In the genomic region with DNA sequence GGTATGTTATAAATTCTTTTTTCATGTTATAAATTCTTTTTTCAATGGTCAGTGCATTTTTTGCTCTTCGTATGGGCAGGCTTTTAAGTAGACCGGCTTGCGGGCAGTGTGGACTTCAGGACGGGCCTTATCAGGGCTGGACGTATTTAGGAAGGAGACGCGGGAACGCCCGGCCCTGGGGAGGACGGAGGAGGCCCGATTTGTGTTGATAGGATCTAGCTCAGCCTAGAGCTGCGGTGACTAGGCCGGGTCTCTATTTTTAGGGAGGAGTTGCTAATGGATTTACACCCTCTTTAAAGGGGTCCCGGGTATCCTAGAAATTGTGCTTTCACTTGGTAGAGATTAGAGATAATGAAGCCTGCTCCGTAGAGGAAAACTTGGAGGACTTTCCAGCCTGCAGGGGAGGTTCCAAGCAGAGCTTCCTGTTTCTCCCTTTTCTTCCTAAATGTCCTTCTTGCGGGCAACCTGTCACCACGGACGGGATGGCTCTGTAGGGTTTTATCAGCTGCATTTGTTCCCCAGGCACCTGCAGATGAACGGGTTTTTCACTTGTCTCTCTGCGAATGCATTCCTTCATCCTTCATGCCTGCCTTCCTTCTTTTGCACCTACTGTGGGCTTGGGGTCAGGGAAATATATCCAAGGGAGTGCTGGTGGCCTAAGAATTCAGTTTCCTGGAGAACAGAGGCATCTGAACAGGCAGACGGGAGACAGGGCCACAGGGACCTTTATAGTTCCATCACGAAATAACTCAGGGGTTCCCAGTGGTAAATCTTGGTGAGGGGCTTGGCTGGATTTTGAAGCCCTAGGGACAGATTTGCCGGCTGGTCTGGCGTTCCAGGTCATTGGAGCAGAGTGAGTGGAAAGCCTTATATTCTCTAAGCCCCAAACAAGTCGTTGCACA, we compare ENCODE assay signal across 10 cellular contexts. TPM values are rescaled to one million over a fixed set of nuclear protein-coding genes. Genes with fewer than 3 reads are reported as not detected.
DNase-seq lines count a peak whose midpoint lies in the region; ATAC-seq, FAIRE-seq and TF ChIP-seq lines count a peak whose summit lies in the region.
"Had no signal": no experiment of that assay in that cellular context is flagged by ENCODE, and none has a peak within 500 bp of the region (broad histone marks: within the 10 kb centered on the region; RNA-seq: fewer than 3 reads in every experiment).

No MANE protein-coding gene starts in this region.

- POLR2A ChIA-PET in SK-N-SH (lab: Yijun Ruan, JAX) = no interaction called here

- peaks cover 2% of the 10 kb centered on the region for H3K9me3 Mint-ChIP-seq in activated naive CD8-positive, alpha-beta T cell treated with anti-CD3 and anti-CD28 coated beads for 36 hours
- H3K9me3 Mint-ChIP-seq in stimulated activated effector memory CD8-positive, alpha-beta T cell treated with anti-CD3 and anti-CD28 coated beads, Interleukin-12 subunit alpha, Interleukin-12 subunit beta, amount 100 ng/mL, for 72 hours = no peaks in the 10 kb centered on the region

- TF ChIP-seq CTCF in SK-N-SH (IDR thresholded peaks at IDR 0.05) = no peak
- no peak for TF ChIP-seq CTCF in D721Med (IDR thresholded peaks at IDR 0.05; ENCODE audit: insufficient read depth, missing control alignments)

- 32% methylated on average over 25 of the region's 25 CpGs for WGBS in SK-N-SH (ENCODE audit: low lambda C conversion rate)
- WGBS in iPS DF 6.9 (ENCODE audit: insufficient coverage, insufficient read length) = no CpG with 5 or more reads among the region's 25 CpGs

- H3K4me1 Mint-ChIP-seq in activated naive CD8-positive, alpha-beta T cell treated with anti-CD3 and anti-CD28 coated beads for 36 hours = peaks cover 49% of the 10 kb centered on the region
- peaks cover 54% of the 10 kb centered on the region for H3K4me1 Mint-ChIP-seq in stimulated activated effector memory CD8-positive, alpha-beta T cell treated with anti-CD3 and anti-CD28 coated beads, Interleukin-12 subunit alpha, Interleukin-12 subunit beta, amount 100 ng/mL, for 72 hours

- H3K4me2 ChIP-seq in SK-N-SH = peak overlapping the region; percentile 78

- CTCF ChIA-PET in SK-N-SH (lab: Yijun Ruan, JAX) = no interaction called here

- no peaks in the 10 kb centered on the region for H3K9me2 ChIP-seq in SK-N-SH

- peaks cover 14% of the 10 kb centered on the region for H3F3A ChIP-seq in SK-N-SH (replicated peaks; ENCODE audit: insufficient read depth)

- peak overlapping the region; percentile 60 to 73 for H3K4me3 ChIP-seq in SK-N-SH (ENCODE audit: low read depth in 2 of 2, low read length in 1 of 2)
- peak overlapping the region; percentile 97; the same call in 1 of the 2 replicates for H3K4me3 ChIP-seq in iPS DF 6.9 (ENCODE audit: low read length)

- peak overlapping the region; percentile 87 for H3K9ac ChIP-seq in SK-N-SH

- TF ChIP-seq EP300 in SK-N-SH (IDR thresholded peaks at IDR 0.05; ENCODE audit: borderline replicate concordance in 1 of 2, low read depth in 1 of 2, low read length in 1 of 2) = no peak

- ATAC-seq in SK-N-SH treated with all-trans-retinoic acid at 6 μM for 48 hours = no peak
- ATAC-seq in stimulated activated effector memory CD8-positive, alpha-beta T cell treated with anti-CD3 and anti-CD28 coated beads, Interleukin-12 subunit alpha, Interleukin-12 subunit beta, amount 100 ng/mL, for 72 hours = no peak
- no peak for ATAC-seq in GM19328 (IDR thresholded peaks at IDR 0.05; ENCODE audit: unreplicated experiment)

- H3K27ac Mint-ChIP-seq in activated naive CD8-positive, alpha-beta T cell treated with anti-CD3 and anti-CD28 coated beads for 36 hours = peak overlapping the region; percentile 93
- peak overlapping the region; percentile 98 for H3K27ac Mint-ChIP-seq in stimulated activated effector memory CD8-positive, alpha-beta T cell treated with anti-CD3 and anti-CD28 coated beads, Interleukin-12 subunit alpha, Interleukin-12 subunit beta, amount 100 ng/mL, for 72 hours

- H3K9me3 ChIP-seq in SK-N-SH (no peaks in the 10 kb centered on the region), iPS DF 6.9 (ENCODE audit: control insufficient read depth, insufficient read depth, low read length) (no peaks in the 10 kb centered on the region)
- H3K9me3 ChIP-seq: adrenal gland had no signal

- no peaks in the 10 kb centered on the region for H3K27me3 Mint-ChIP-seq in activated naive CD8-positive, alpha-beta T cell treated with anti-CD3 and anti-CD28 coated beads for 36 hours

- H3K36me3 Mint-ChIP-seq in activated naive CD8-positive, alpha-beta T cell treated with anti-CD3 and anti-CD28 coated beads for 36 hours = peaks cover 36% of the 10 kb centered on the region
- peaks cover 60% of the 10 kb centered on the region for H3K36me3 Mint-ChIP-seq in stimulated activated effector memory CD8-positive, alpha-beta T cell treated with anti-CD3 and anti-CD28 coated beads, Interleukin-12 subunit alpha, Interleukin-12 subunit beta, amount 100 ng/mL, for 72 hours

- peaks cover 24% of the 10 kb centered on the region for H4K20me1 ChIP-seq in SK-N-SH (ENCODE audit: insufficient read depth)

- H3K4me3 Mint-ChIP-seq in activated naive CD8-positive, alpha-beta T cell treated with anti-CD3 and anti-CD28 coated beads for 36 hours = peak overlapping the region; percentile 91
- peak overlapping the region; percentile 99 for H3K4me3 Mint-ChIP-seq in stimulated activated effector memory CD8-positive, alpha-beta T cell treated with anti-CD3 and anti-CD28 coated beads, Interleukin-12 subunit alpha, Interleukin-12 subunit beta, amount 100 ng/mL, for 72 hours

- peak; percentile 17 for DNase-seq in SK-N-SH
- no peak for DNase-seq in activated naive CD8-positive, alpha-beta T cell treated with anti-CD3 and anti-CD28 coated beads for 36 hours
- DNase-seq in iPS DF 6.9 (ENCODE audit: low read depth, low spot score) = no peak
- DNase-seq in stimulated activated effector memory CD8-positive, alpha-beta T cell treated with anti-CD3 and anti-CD28 coated beads, Interleukin-12 subunit alpha, Interleukin-12 subunit beta, amount 100 ng/mL, for 72 hours (ENCODE audit: low spot score in 2 of 2) = peak in 1 of 2 donors; percentile 78
- DNase-seq in D721Med (ENCODE audit: insufficient read length, low spot score) = no peak
- DNase-seq in KG1 (lab: John Stamatoyannopoulos, UW) = no peak

- H3K79me2 ChIP-seq in SK-N-SH (ENCODE audit: insufficient read depth) = peaks cover 55% of the 10 kb centered on the region

- H3K27me3 ChIP-seq in SK-N-SH (ENCODE audit: insufficient read depth) (peaks cover 24% of the 10 kb centered on the region; the same call in 1 of the 2 replicates), iPS DF 6.9 (ENCODE audit: control insufficient read depth, insufficient read depth, low read length) (peaks cover 20% of the 10 kb centered on the region)
- H3K27me3 ChIP-seq: adrenal gland had no signal

- no peaks in the 10 kb centered on the region for H3K36me3 ChIP-seq in SK-N-SH (replicated peaks in 1 of 2; ENCODE audit: control insufficient read depth in 1 of 2, insufficient read depth in 2 of 2, low read length in 1 of 2)
- no peaks in the 10 kb centered on the region for H3K36me3 ChIP-seq in iPS DF 6.9 (ENCODE audit: control insufficient read depth, insufficient read depth, low read length)
- H3K36me3 ChIP-seq: adrenal gland had no signal

- H3K27ac ChIP-seq in SK-N-SH (ENCODE audit: low read depth in 2 of 2, low read length in 1 of 2) (peak overlapping the region in 1 of 2 experiments; percentile 55; a peak in 2 of 4 replicates), iPS DF 6.9 (ENCODE audit: low read length) (no peak overlapping the region)
- H3K27ac ChIP-seq: 22Rv1 had no signal

- no peak for FAIRE-seq in D721Med (lab: Jason Lieb, UNC)

- peak overlapping the region; percentile 46; the same call in 1 of the 2 replicates for H2AFZ ChIP-seq in SK-N-SH (ENCODE audit: low read depth)

- TF ChIP-seq RAD21 in SK-N-SH (IDR thresholded peaks at IDR 0.05; ENCODE audit: low read length) = no peak

- peaks cover 0 to 15% of the 10 kb centered on the region in 2 experiments; a peak in 3 of 4 replicates for H3K4me1 ChIP-seq in SK-N-SH (ENCODE audit: control insufficient read depth in 1 of 2, insufficient read depth in 2 of 2, low read depth in 1 of 2, low read length in 1 of 2)
- 0 out of 2 replicates have a peak, but pooled peaks cover 3% of the 10 kb centered on the region for H3K4me1 ChIP-seq in iPS DF 6.9 (ENCODE audit: control insufficient read depth, insufficient read depth, low read length)

TF ChIP-seq in SK-N-SH, 30 proteins besides CTCF, POLR2A, EP300 and RAD21 (continues in another document):
- no peak for TF ChIP-seq CHD2 (IDR thresholded peaks at IDR 0.05; ENCODE audit: low read length, partially characterized antibody)
- TF ChIP-seq FOXM1 (IDR thresholded peaks at IDR 0.05; ENCODE audit: low read depth) = no peak
- no peak for TF ChIP-seq GATA2 (CRISPR knock-in tag; IDR thresholded peaks at IDR 0.05)
- TF ChIP-seq RCOR1 (IDR thresholded peaks at IDR 0.05; ENCODE audit: low read length) = no peak

TF ChIP-seq in SK-N-SH treated with all-trans-retinoic acid at 6 μM for 48 hours, 23 proteins besides CTCF, POLR2A, EP300 and RAD21 (continues in another document):
- no peak for TF ChIP-seq ZFP3 (CRISPR knock-in tag; IDR thresholded peaks at IDR 0.05)

RNA-seq across cellular contexts. Expression of a gene that starts 1.4 kb away (rescaled TPM):
- 149 and 346 TPM in 2 replicates for polyA plus RNA-seq in SK-N-SH (2012; rRNA removed)
- 202 and 224 TPM in 2 replicates for polyA plus RNA-seq in SK-N-SH (2012; cell fraction: cytosol; rRNA removed)
- 119 and 169 TPM in 2 replicates for polyA plus RNA-seq in SK-N-SH (2012; cell fraction: nucleus; rRNA removed)
- 100 to 1,000 TPM; 112 to 116 TPM for total RNA-seq in activated naive CD8-positive, alpha-beta T cell treated with anti-CD3 and anti-CD28 coated beads for 36 hours

RNA-seq across cellular contexts. Expression of a gene that starts 59.4 kb away (rescaled TPM):
- 0.42 and 0.76 TPM in 2 replicates for polyA plus RNA-seq in SK-N-SH (2012; rRNA removed)
- 0.42 and 0.60 TPM in 2 replicates for polyA plus RNA-seq in SK-N-SH (2012; cell fraction: cytosol; rRNA removed)
- polyA plus RNA-seq in SK-N-SH (2012; cell fraction: nucleus; rRNA removed) = 0.45 and 0.50 TPM in 2 replicates
- not detected for total RNA-seq in activated naive CD8-positive, alpha-beta T cell treated with anti-CD3 and anti-CD28 coated beads for 36 hours
- total RNA-seq: adrenal gland had no signal
